Comparison of ENCODE assay signal across 8 cellular contexts in the genomic region with DNA sequence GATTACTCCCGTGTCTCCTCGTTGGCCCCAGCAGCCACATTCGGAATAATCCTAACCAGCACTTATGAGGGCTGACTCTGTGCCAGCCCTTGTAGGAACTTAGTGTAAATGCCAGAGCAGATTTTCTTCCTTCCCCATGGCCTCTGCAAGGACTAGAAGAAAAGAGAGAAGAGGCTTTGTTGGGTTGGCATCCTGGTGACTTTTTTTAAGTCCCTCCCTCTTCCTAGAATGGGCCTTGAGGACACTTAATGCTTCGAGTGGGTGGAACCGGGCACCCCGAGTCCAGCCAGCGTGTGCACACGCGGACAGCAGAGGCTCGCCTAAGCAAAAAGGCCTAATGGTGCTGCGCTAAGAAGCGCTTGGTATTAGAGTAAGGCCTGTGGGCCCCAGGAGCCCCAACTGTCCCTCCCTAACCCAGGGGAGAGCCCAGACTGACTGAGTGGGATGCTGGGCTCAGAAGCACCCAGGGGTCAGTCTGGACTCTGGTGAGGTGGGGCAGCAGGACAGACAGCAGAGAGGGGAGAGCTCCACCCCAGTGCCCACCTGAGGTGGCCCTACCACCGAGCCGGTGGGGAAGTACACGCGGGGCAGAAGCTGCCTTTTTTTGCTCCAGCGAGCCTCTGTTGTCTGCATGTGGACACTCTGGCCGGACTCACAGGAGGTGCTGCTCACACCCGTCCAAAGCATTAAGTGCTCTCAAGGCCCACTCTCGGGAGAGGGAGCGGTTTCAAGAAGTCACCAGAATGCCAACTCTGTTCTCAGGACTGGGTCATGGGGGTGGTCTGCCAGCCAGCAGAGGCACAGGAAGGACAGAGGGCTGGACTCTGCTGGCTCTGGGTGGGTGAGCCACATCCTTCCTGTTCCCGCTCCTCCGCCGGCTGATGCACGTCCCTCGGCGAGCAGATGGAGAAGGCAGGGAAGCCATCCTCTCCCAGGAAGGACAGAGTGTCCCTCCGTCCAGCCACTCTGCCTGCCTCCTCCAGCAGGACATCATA. TPM values are rescaled to one million over a fixed set of nuclear protein-coding genes. Genes with fewer than 3 reads are reported as not detected.
A peak's percentile ranks its signal among the peaks of the same experiment; 100 is the strongest.
DNase-seq lines count a peak whose midpoint lies in the region; ATAC-seq, FAIRE-seq and TF ChIP-seq lines count a peak whose summit lies in the region.

No MANE protein-coding gene starts in this region.

- no peak for ATAC-seq in activated CD8-positive, alpha-beta T cell treated with anti-CD3 and anti-CD28 coated beads for 36 hours
- ATAC-seq in heart left ventricle (peak in 2 of 4 donors; percentile 1 to 15), psoas muscle (no peak), HG03378 (IDR thresholded peaks at IDR 0.05; ENCODE audit: unreplicated experiment) (no peak)

- H3K27ac ChIP-seq in heart left ventricle (peak overlapping the region; percentile 89 to 100 (median 99)), psoas muscle (peak overlapping the region; percentile 60)

- no peaks in the 10 kb centered on the region for H3K27me3 Mint-ChIP-seq in activated CD8-positive, alpha-beta T cell treated with anti-CD3 and anti-CD28 coated beads for 36 hours

- peak overlapping the region; percentile 45 for H3K4me3 Mint-ChIP-seq in activated CD8-positive, alpha-beta T cell treated with anti-CD3 and anti-CD28 coated beads for 36 hours

- CTCF ChIA-PET in activated CD8-positive, alpha-beta T cell treated with anti-CD3 and anti-CD28 coated beads for 36 hours (lab: Charles Lee): interaction anchor here (1.1 to 2.2 kb wide), 6 partner anchors 9 to 51 kb away, joined by 3 to 11 read pairs (median 4); a partner anchor contains a TSS

- H3K27ac Mint-ChIP-seq in activated CD8-positive, alpha-beta T cell treated with anti-CD3 and anti-CD28 coated beads for 36 hours: peak overlapping the region; percentile 82

- 30 to 50% (median 37%) methylated on average over 24 to 28 of the region's 28 CpGs for WGBS in heart left ventricle, 4 donors
- WGBS in psoas muscle, 3 donors: 67 to 71% (median 68%) methylated on average over 28 of the region's 28 CpGs

- H3K36me3 Mint-ChIP-seq in activated CD8-positive, alpha-beta T cell treated with anti-CD3 and anti-CD28 coated beads for 36 hours (ENCODE audit: low read depth): peaks cover 31% of the 10 kb centered on the region

- intact Hi-C loops in activated CD8-positive, alpha-beta T cell treated with anti-CD3 and anti-CD28 coated beads for 36 hours (cut with micrococcal nuclease): no loop called here
- intact Hi-C loops in heart left ventricle (cut with DNase I): loop anchor here in 1 of 10 donors (2.0 kb wide), 1 partner anchor 15 kb away; no protein-coding TSS in a partner anchor
- intact Hi-C loops in psoas muscle (cut with DNase I): no loop called here

- no peak overlapping the region for H3K4me3 ChIP-seq in H7 (ENCODE audit: insufficient read depth, low read depth, low read length)
- peak overlapping the region in 7 of 12 donors; percentile 5 to 36 (median 16) for H3K4me3 ChIP-seq in heart left ventricle
- H3K4me3 ChIP-seq in psoas muscle: peak overlapping the region; percentile 18

- H3K27me3 ChIP-seq in H7 (ENCODE audit: control insufficient read depth, insufficient read depth, low read length) (no peaks in the 10 kb centered on the region), heart left ventricle (no peaks in the 10 kb centered on the region), psoas muscle (ENCODE audit: insufficient read depth in 3 of 3, low read length in 2 of 3) (no peaks in the 10 kb centered on the region)

- DNase-seq in H7 (peak; percentile 11), heart left ventricle (peak in 2 of 5 donors; percentile 71 to 77), psoas muscle (peak; percentile 59 to 71), H54 (ENCODE audit: insufficient read length, low spot score) (no peak), NCI-H2196 (lab: John Stamatoyannopoulos, UW; ENCODE audit: unreplicated experiment) (no peak), DMS 273 (lab: John Stamatoyannopoulos, UW; ENCODE audit: unreplicated experiment) (no peak)
- no peak for DNase-seq in activated CD8-positive, alpha-beta T cell treated with anti-CD3 and anti-CD28 coated beads for 36 hours

- POLR2A ChIA-PET in activated CD8-positive, alpha-beta T cell treated with anti-CD3 and anti-CD28 coated beads for 36 hours (lab: Charles Lee): interaction anchor here (1.4 to 5.1 kb wide), 2 partner anchors 11 to 21 kb away, joined by 3 to 30 read pairs; a partner anchor contains a TSS

- TF ChIP-seq CTCF in activated CD8-positive, alpha-beta T cell treated with anti-CD3 and anti-CD28 coated beads for 36 hours (IDR thresholded peaks at IDR 0.05): no peak
- TF ChIP-seq CTCF in heart left ventricle (IDR thresholded peaks at IDR 0.05): no peak
- TF ChIP-seq CTCF in psoas muscle (IDR thresholded peaks at IDR 0.05): no peak

- H3K4me1 Mint-ChIP-seq in activated CD8-positive, alpha-beta T cell treated with anti-CD3 and anti-CD28 coated beads for 36 hours (ENCODE audit: low read depth): peaks cover 93% of the 10 kb centered on the region

- no peak for FAIRE-seq in H54 (lab: Jason Lieb, UNC)

- no peaks in the 10 kb centered on the region for H3K9me3 Mint-ChIP-seq in activated CD8-positive, alpha-beta T cell treated with anti-CD3 and anti-CD28 coated beads for 36 hours

- H3K4me1 ChIP-seq in heart left ventricle (peaks cover 62 to 100% (median 100%) of the 10 kb centered on the region in 12 donors), psoas muscle (peaks cover 85% of the 10 kb centered on the region)

- H3K9me3 ChIP-seq in heart left ventricle: no peaks in the 10 kb centered on the region
- no peaks in the 10 kb centered on the region for H3K9me3 ChIP-seq in psoas muscle

- no peaks in the 10 kb centered on the region; the same call in 1 of the 2 replicates for H3K36me3 ChIP-seq in H7 (replicated peaks; ENCODE audit: control insufficient read depth, insufficient read depth, low read length)
- peaks cover 0 to 10% (median 0%) of the 10 kb centered on the region in 9 donors for H3K36me3 ChIP-seq in heart left ventricle
- H3K36me3 ChIP-seq in psoas muscle (ENCODE audit: insufficient read depth in 1 of 2, low read depth in 1 of 2): no peaks in the 10 kb centered on the region

- no peak for TF ChIP-seq POLR2A in heart left ventricle (IDR thresholded peaks at IDR 0.05)
- TF ChIP-seq POLR2A in H54 (IDR thresholded peaks at IDR 0.05; ENCODE audit: low read depth, low read length): no peak

RNA-seq across cellular contexts. Expression of a gene that starts 12.5 kb away (rescaled TPM):
- 6.7 and 6.9 TPM in 2 replicates for total RNA-seq in H7 (2014; rRNA removed; shearing (Covaris generic))
- 10 to 100 TPM; 18.3 to 18.9 TPM for total RNA-seq in activated CD8-positive, alpha-beta T cell treated with anti-CD3 and anti-CD28 coated beads for 36 hours
- total RNA-seq in heart left ventricle (10 to 100 TPM; 18.4 to 90.2 (median 27.7) TPM), psoas muscle (10 to 100 TPM in 1 of 4 donors, 1 to 10 TPM in 3; 7.2 to 25.6 (median 8.6) TPM)
- polyA plus RNA-seq in heart left ventricle (10 to 100 TPM; 19.3 to 70.0 TPM), psoas muscle (100 to 1,000 TPM in 1 of 3 donors, 10 to 100 TPM in 1, 1 to 10 TPM in 1; 6.2 to 118 (median 12.3) TPM)

RNA-seq across cellular contexts. Expression of a gene that starts 27.9 kb away (rescaled TPM):
- 0.62 and 2.0 TPM in 2 replicates for total RNA-seq in H7 (2014; rRNA removed; shearing (Covaris generic))
- under 1 TPM; 0.27 to 0.38 TPM for total RNA-seq in activated CD8-positive, alpha-beta T cell treated with anti-CD3 and anti-CD28 coated beads for 36 hours
- total RNA-seq in heart left ventricle: 1 to 10 TPM; 1.2 to 4.9 (median 3.2) TPM
- polyA plus RNA-seq in heart left ventricle: 1 to 10 TPM in 1 of 2 donors, under 1 TPM in 1; 0.62 to 2.2 TPM
- total RNA-seq in psoas muscle: under 1 TPM; 0.21 to 0.74 (median 0.56) TPM
- 1 to 10 TPM in 1 of 3 donors, under 1 TPM in 2; 0.04 to 1.4 (median 0.07) TPM for polyA plus RNA-seq in psoas muscle

RNA-seq across cellular contexts. Expression of a gene that starts 56.7 kb away (rescaled TPM):
- 15.2 and 20.6 TPM in 2 replicates for total RNA-seq in H7 (2014; rRNA removed; shearing (Covaris generic))
- total RNA-seq in activated CD8-positive, alpha-beta T cell treated with anti-CD3 and anti-CD28 coated beads for 36 hours: 1 to 10 TPM; 1.8 to 2.7 TPM
- total RNA-seq in heart left ventricle: 1 to 10 TPM in 2 of 9 donors, under 1 TPM in 7; 0.59 to 1.9 (median 0.94) TPM
- polyA plus RNA-seq in heart left ventricle: under 1 TPM; 0.46 to 0.61 TPM
- 1 to 10 TPM; 1.2 to 3.3 (median 2.0) TPM for total RNA-seq in psoas muscle
- polyA plus RNA-seq in psoas muscle: 1 to 10 TPM in 2 of 3 donors, under 1 TPM in 1; 0.23 to 4.6 (median 1.1) TPM

Comparison
In these comparisons a context has a peak if more than half of its experiments do, and no peak if none do; other contexts are left out.
1. DNase-seq: peak in H7 (single experiment) and psoas muscle (2 of 2); none in activated CD8-positive, alpha-beta T cell treated with anti-CD3 and anti-CD28 coated beads for 36 hours (single experiment), H54 (single experiment), NCI-H2196 (single experiment) and DMS 273 (single experiment).